ENCODE assay signal across 12 cellular contexts in the genomic region with DNA sequence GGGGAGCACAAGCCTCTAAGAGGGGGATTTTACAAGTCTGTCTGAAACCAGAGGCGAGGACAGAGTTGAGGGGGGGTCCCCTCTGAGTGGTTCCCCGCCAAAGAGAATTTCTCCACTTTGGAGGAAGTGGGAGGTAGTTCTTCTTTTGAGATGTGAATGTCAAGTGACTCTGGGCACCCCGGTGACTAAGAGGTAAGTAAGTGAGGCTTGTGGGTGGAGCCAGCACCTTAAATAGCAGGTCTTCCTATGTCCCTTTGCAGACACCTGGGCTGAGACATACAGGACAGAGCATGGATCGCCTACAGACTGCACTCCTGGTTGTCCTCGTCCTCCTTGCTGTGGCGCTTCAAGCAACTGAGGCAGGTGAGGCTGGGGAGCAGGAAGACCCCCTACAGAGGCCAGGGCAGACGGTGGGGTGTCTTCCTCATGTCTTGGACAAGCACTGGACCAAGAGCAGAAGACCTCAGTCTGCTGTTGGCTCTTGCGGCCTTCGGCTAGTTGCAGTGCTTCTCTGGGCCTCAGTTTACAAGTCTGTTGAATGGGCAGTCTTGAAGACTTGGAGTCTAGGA. TPM values are rescaled to one million over a fixed set of nuclear protein-coding genes. Genes with fewer than 3 reads are reported as not detected.
DNase-seq lines count a peak whose midpoint lies in the region; ATAC-seq and TF ChIP-seq lines count a peak whose summit lies in the region.
"Had no signal": no experiment of that assay in that cellular context is flagged by ENCODE, and none has a peak within 500 bp of the region (broad histone marks: within the 10 kb centered on the region; RNA-seq: fewer than 3 reads in every experiment).

A gene with protein sequence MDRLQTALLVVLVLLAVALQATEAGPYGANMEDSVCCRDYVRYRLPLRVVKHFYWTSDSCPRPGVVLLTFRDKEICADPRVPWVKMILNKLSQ (plus strand): TSS at position 257 of the 569 bp plus-strand sequence. CDS start 34 bp downstream, at position 291.

- H3K36me3 ChIP-seq in trophoblast cell (ENCODE audit: control insufficient read depth in 1 of 2, insufficient read depth in 2 of 2, low read length in 2 of 2), result no peaks in the 10 kb centered on the region
- no peaks in the 10 kb centered on the region for H3K36me3 ChIP-seq in CD8-positive, alpha-beta T cell (ENCODE audit: insufficient read depth, low read length)

- peaks cover 3% of the 10 kb centered on the region for H3K9me3 ChIP-seq in trophoblast cell (ENCODE audit: insufficient read depth, low read depth, low read length)
- no peaks in the 10 kb centered on the region for H3K9me3 ChIP-seq in CD8-positive, alpha-beta T cell (ENCODE audit: low read length)

- POLR2A ChIA-PET in activated CD8-positive, alpha-beta T cell treated with anti-CD3 and anti-CD28 coated beads for 36 hours (lab: Charles Lee), result no interaction called here
- POLR2A ChIA-PET in activated CD8-positive, alpha-beta T cell treated with anti-CD3 and anti-CD28 coated beads, Interleukin-2, amount 10 ng/mL, durations not matched to agents 7 days and 5 days (lab: Charles Lee), result no interaction called here
- POLR2A ChIA-PET in CD8-positive, alpha-beta T cell (lab: Charles Lee), result no interaction called here

- no peaks in the 10 kb centered on the region for H3K4me1 ChIP-seq in trophoblast cell (ENCODE audit: control insufficient read depth in 1 of 2, insufficient read depth in 2 of 2, low read length in 2 of 2)
- no peaks in the 10 kb centered on the region for H3K4me1 ChIP-seq in CD8-positive, alpha-beta T cell (ENCODE audit: insufficient read depth, low read length)

- H3K4ac ChIP-seq in trophoblast cell (ENCODE audit: low read depth, low read length), result no peak within 1 kb of the TSS

- H2AFZ ChIP-seq in trophoblast cell (ENCODE audit: insufficient read depth, low read length, poor library complexity), result no peak within 1 kb of the TSS
- H2AFZ ChIP-seq: GM23338 had no signal

- no peak within 1 kb of the TSS for H3K9ac ChIP-seq in trophoblast cell (ENCODE audit: low read length)

- no peak within 1 kb of the TSS for H2BK5ac ChIP-seq in trophoblast cell (ENCODE audit: low read depth, low read length, poor library complexity)

- no CpG with 5 or more reads among the region's 9 CpGs for WGBS in trophoblast cell (ENCODE audit: extremely low coverage, insufficient coverage, insufficient read length)

- peak within 1 kb of the TSS; percentile 24 for H3K4me3 Mint-ChIP-seq in activated CD8-positive, alpha-beta T cell treated with anti-CD3 and anti-CD28 coated beads for 36 hours
- no peak within 1 kb of the TSS for H3K4me3 Mint-ChIP-seq in activated CD8-positive, alpha-beta T cell treated with anti-CD3 and anti-CD28 coated beads, Interleukin-2, amount 10 ng/mL, durations not matched to agents 7 days and 5 days
- no peak within 1 kb of the TSS for H3K4me3 Mint-ChIP-seq in CD8-positive, alpha-beta T cell
- H3K4me3 Mint-ChIP-seq: GM23338 had no signal

- no peak within 1 kb of the TSS for H4K8ac ChIP-seq in trophoblast cell (ENCODE audit: low read depth, low read length)

- no peaks in the 10 kb centered on the region for H3K9me3 Mint-ChIP-seq in activated CD8-positive, alpha-beta T cell treated with anti-CD3 and anti-CD28 coated beads for 36 hours
- no peaks in the 10 kb centered on the region for H3K9me3 Mint-ChIP-seq in activated CD8-positive, alpha-beta T cell treated with anti-CD3 and anti-CD28 coated beads, Interleukin-2, amount 10 ng/mL, durations not matched to agents 7 days and 5 days (ENCODE audit: insufficient read depth)
- no peaks in the 10 kb centered on the region for H3K9me3 Mint-ChIP-seq in CD8-positive, alpha-beta T cell
- H3K9me3 Mint-ChIP-seq: GM23338 had no signal

- H3K27me3 Mint-ChIP-seq in activated CD8-positive, alpha-beta T cell treated with anti-CD3 and anti-CD28 coated beads for 36 hours, result no peaks in the 10 kb centered on the region
- H3K27me3 Mint-ChIP-seq in activated CD8-positive, alpha-beta T cell treated with anti-CD3 and anti-CD28 coated beads, Interleukin-2, amount 10 ng/mL, durations not matched to agents 7 days and 5 days (ENCODE audit: low read depth), result peaks cover 3% of the 10 kb centered on the region
- no peaks in the 10 kb centered on the region for H3K27me3 Mint-ChIP-seq in CD8-positive, alpha-beta T cell (ENCODE audit: low read depth)

- no peak within 1 kb of the TSS for H4K91ac ChIP-seq in trophoblast cell (ENCODE audit: low read depth, low read length)

- no peak within 1 kb of the TSS for H3K18ac ChIP-seq in trophoblast cell (ENCODE audit: low read length)

- H3K23ac ChIP-seq in trophoblast cell (ENCODE audit: low read length), result no peak within 1 kb of the TSS

- H4K12ac ChIP-seq in trophoblast cell (ENCODE audit: low read depth, low read length), result no peak within 1 kb of the TSS

- no peak within 1 kb of the TSS for H2BK12ac ChIP-seq in trophoblast cell (ENCODE audit: low read length)

- peaks cover 16% of the 10 kb centered on the region for H3K4me1 Mint-ChIP-seq in activated CD8-positive, alpha-beta T cell treated with anti-CD3 and anti-CD28 coated beads for 36 hours (ENCODE audit: low read depth)
- no peaks in the 10 kb centered on the region for H3K4me1 Mint-ChIP-seq in activated CD8-positive, alpha-beta T cell treated with anti-CD3 and anti-CD28 coated beads, Interleukin-2, amount 10 ng/mL, durations not matched to agents 7 days and 5 days (ENCODE audit: low read depth)
- H3K4me1 Mint-ChIP-seq in CD8-positive, alpha-beta T cell (ENCODE audit: low read depth), result no peaks in the 10 kb centered on the region

- H3K27me3 ChIP-seq in trophoblast cell (ENCODE audit: insufficient read depth, low read length), result no peaks in the 10 kb centered on the region
- no peaks in the 10 kb centered on the region for H3K27me3 ChIP-seq in CD8-positive, alpha-beta T cell (ENCODE audit: insufficient read depth, low read length)

- H2BK120ac ChIP-seq in trophoblast cell (ENCODE audit: insufficient read depth, low read length, poor library complexity), result no peak within 1 kb of the TSS

- CTCF ChIA-PET in activated CD8-positive, alpha-beta T cell treated with anti-CD3 and anti-CD28 coated beads for 36 hours (lab: Charles Lee), result no interaction called here
- CTCF ChIA-PET in activated CD8-positive, alpha-beta T cell treated with anti-CD3 and anti-CD28 coated beads, Interleukin-2, amount 10 ng/mL, durations not matched to agents 7 days and 5 days (lab: Charles Lee), result no interaction called here
- CTCF ChIA-PET in CD8-positive, alpha-beta T cell (lab: Charles Lee), result no interaction called here

- no peak within 1 kb of the TSS for H3K27ac ChIP-seq in trophoblast cell (ENCODE audit: low read depth, low read length)
- H3K27ac ChIP-seq in CD8-positive, alpha-beta T cell (ENCODE audit: low read depth, low read length), result no peak within 1 kb of the TSS

- no peak within 1 kb of the TSS for H3K14ac ChIP-seq in trophoblast cell (ENCODE audit: low read length)

- DNase-seq in activated CD8-positive, alpha-beta T cell treated with anti-CD3 and anti-CD28 coated beads for 36 hours, result peak; percentile 79
- DNase-seq in activated CD8-positive, alpha-beta T cell treated with anti-CD3 and anti-CD28 coated beads, Interleukin-2, amount 10 ng/mL, durations not matched to agents 7 days and 5 days, result no peak
- DNase-seq in RPMI8226 (peak; percentile 69), trophoblast cell (no peak), foreskin fibroblast (no peak)
- no peak for DNase-seq in CD8-positive, alpha-beta T cell
- DNase-seq: central memory CD4-positive, alpha-beta T cell; NCI-H187 had no signal

- peak; percentile 93 for ATAC-seq in activated CD8-positive, alpha-beta T cell treated with anti-CD3 and anti-CD28 coated beads for 36 hours
- no peak for ATAC-seq in activated CD8-positive, alpha-beta T cell treated with anti-CD3 and anti-CD28 coated beads, Interleukin-2, amount 10 ng/mL, durations not matched to agents 7 days and 5 days
- peak; percentile 42 for ATAC-seq in GM21737 (IDR thresholded peaks at IDR 0.05; ENCODE audit: unreplicated experiment)
- no peak for ATAC-seq in CD8-positive, alpha-beta T cell
- no peak for ATAC-seq in GM18858 (IDR thresholded peaks at IDR 0.05; ENCODE audit: unreplicated experiment)
- ATAC-seq: GM23338 had no signal

- peak within 1 kb of the TSS; percentile 20 for H3K27ac Mint-ChIP-seq in activated CD8-positive, alpha-beta T cell treated with anti-CD3 and anti-CD28 coated beads for 36 hours
- no peak within 1 kb of the TSS for H3K27ac Mint-ChIP-seq in activated CD8-positive, alpha-beta T cell treated with anti-CD3 and anti-CD28 coated beads, Interleukin-2, amount 10 ng/mL, durations not matched to agents 7 days and 5 days
- H3K27ac Mint-ChIP-seq in CD8-positive, alpha-beta T cell, result no peak within 1 kb of the TSS
- H3K27ac Mint-ChIP-seq: GM23338 had no signal

- H3K4me2 ChIP-seq in trophoblast cell (ENCODE audit: low read length), result no peak within 1 kb of the TSS
- H3K4me2 ChIP-seq: GM23338 had no signal

- TF ChIP-seq CTCF in activated CD8-positive, alpha-beta T cell treated with anti-CD3 and anti-CD28 coated beads for 36 hours (IDR thresholded peaks at IDR 0.05), result no peak
- no peak for TF ChIP-seq CTCF in CD8-positive, alpha-beta T cell (IDR thresholded peaks at IDR 0.05)
- TF ChIP-seq CTCF in foreskin fibroblast (IDR thresholded peaks at IDR 0.05; ENCODE audit: low read depth, low read length), result no peak

- H2AK5ac ChIP-seq in trophoblast cell (ENCODE audit: low read length), result no peak within 1 kb of the TSS

- no peaks in the 10 kb centered on the region for H3K79me1 ChIP-seq in trophoblast cell (ENCODE audit: low read length)

- H3K4me3 ChIP-seq in trophoblast cell (ENCODE audit: low read depth, low read length), result peak within 1 kb of the TSS; percentile 54
- no peak within 1 kb of the TSS for H3K4me3 ChIP-seq in CD8-positive, alpha-beta T cell (ENCODE audit: low read depth, low read length)
- H3K4me3 ChIP-seq in foreskin fibroblast (ENCODE audit: low read depth in 1 of 2, low read length in 2 of 2), result no peak within 1 kb of the TSS
- H3K4me3 ChIP-seq: GM23338 had no signal

- no peaks in the 10 kb centered on the region for H3K79me2 ChIP-seq in trophoblast cell (ENCODE audit: control insufficient read depth, insufficient read depth, low read length, poor library complexity)

- intact Hi-C loops in activated CD8-positive, alpha-beta T cell treated with anti-CD3 and anti-CD28 coated beads for 36 hours (cut with micrococcal nuclease), result no loop called here
- intact Hi-C loops in CD8-positive, alpha-beta T cell (cut with DNase I, micrococcal nuclease), result no loop called here

- no peaks in the 10 kb centered on the region for H3K36me3 Mint-ChIP-seq in activated CD8-positive, alpha-beta T cell treated with anti-CD3 and anti-CD28 coated beads for 36 hours (ENCODE audit: low read depth)
- no peaks in the 10 kb centered on the region for H3K36me3 Mint-ChIP-seq in activated CD8-positive, alpha-beta T cell treated with anti-CD3 and anti-CD28 coated beads, Interleukin-2, amount 10 ng/mL, durations not matched to agents 7 days and 5 days (ENCODE audit: low read depth)
- H3K36me3 Mint-ChIP-seq in CD8-positive, alpha-beta T cell, result no peaks in the 10 kb centered on the region

RNA-seq across cellular contexts. Expression of the gene that starts here (rescaled TPM):
- total RNA-seq in activated CD8-positive, alpha-beta T cell treated with anti-CD3 and anti-CD28 coated beads for 36 hours, result 1 to 10 TPM; 7.1 to 7.4 TPM
- under 1 TPM; 0.97 to 0.99 TPM for total RNA-seq in activated CD8-positive, alpha-beta T cell treated with anti-CD3 and anti-CD28 coated beads, Interleukin-2, amount 10 ng/mL, durations not matched to agents 7 days and 5 days
- polyA plus RNA-seq in trophoblast cell (2013), result 0.03 TPM in 2 replicates
- not detected for total RNA-seq in CD8-positive, alpha-beta T cell
- total RNA-seq: GM23338, renal cortical epithelial cell had no signal

Comparison
In these comparisons a context has a peak if more than half of its experiments do, and no peak if none do; other contexts are left out.
1. RNA of the gene that starts here (total RNA-seq): 7.1 to 7.4 TPM in activated CD8-positive, alpha-beta T cell treated with anti-CD3 and anti-CD28 coated beads for 36 hours; 0.97 to 0.99 TPM in activated CD8-positive, alpha-beta T cell treated with anti-CD3 and anti-CD28 coated beads, Interleukin-2, amount 10 ng/mL, durations not matched to agents 7 days and 5 days and not detected in CD8-positive, alpha-beta T cell; every median in the first group is over 4 times any median in the second.
2. ATAC-seq: peak in activated CD8-positive, alpha-beta T cell treated with anti-CD3 and anti-CD28 coated beads for 36 hours (single experiment) and GM21737 (single experiment); none in activated CD8-positive, alpha-beta T cell treated with anti-CD3 and anti-CD28 coated beads, Interleukin-2, amount 10 ng/mL, durations not matched to agents 7 days and 5 days (single experiment), CD8-positive, alpha-beta T cell (single experiment) and GM18858 (single experiment).
3. DNase-seq: peak in activated CD8-positive, alpha-beta T cell treated with anti-CD3 and anti-CD28 coated beads for 36 hours (single experiment) and RPMI8226 (single experiment); none in activated CD8-positive, alpha-beta T cell treated with anti-CD3 and anti-CD28 coated beads, Interleukin-2, amount 10 ng/mL, durations not matched to agents 7 days and 5 days (single experiment), trophoblast cell (0 of 2), CD8-positive, alpha-beta T cell (0 of 7) and foreskin fibroblast (0 of 2).